ENCODE assay signal across 1 cellular context in genomic region chr12:123251403-123252076, GRCh38.
TF ChIP-seq lines count a peak whose summit lies in the region.

No MANE protein-coding gene starts in this region.

TF ChIP-seq in H1, 55 proteins besides CTCF, POLR2A, EP300 and RAD21:
- TF ChIP-seq KDM5A (IDR thresholded peaks at IDR 0.05; ENCODE audit: low read length) (no peak), CEBPB (IDR thresholded peaks at IDR 0.05; ENCODE audit: low read depth, low read length) (no peak), TBP (IDR thresholded peaks at IDR 0.05; ENCODE audit: low read depth, low read length) (no peak), KDM1A (IDR thresholded peaks at IDR 0.05; ENCODE audit: borderline replicate concordance, low read length) (no peak), CBX8 (IDR thresholded peaks at IDR 0.05; ENCODE audit: borderline replicate concordance, low read depth, low read length) (no peak), RFX5 (IDR thresholded peaks at IDR 0.05; ENCODE audit: borderline replicate concordance, low read depth, low read length) (no peak), SIX5 (IDR thresholded peaks at IDR 0.05; ENCODE audit: low read depth, low read length) (no peak), SIRT6 (IDR thresholded peaks at IDR 0.05; ENCODE audit: low read length) (no peak), HDAC6 (IDR thresholded peaks at IDR 0.05; ENCODE audit: low read depth, low read length) (no peak)
